8 cellular contexts compared by ENCODE assay signal in genomic region chrX:1390621-1391369, GRCh38. TPM values are rescaled to one million over a fixed set of nuclear protein-coding genes. Genes with fewer than 3 reads are reported as not detected.
DNase-seq lines count a peak whose midpoint lies in the region; ATAC-seq, FAIRE-seq and TF ChIP-seq lines count a peak whose summit lies in the region.

No MANE protein-coding gene starts in this region.

- TF ChIP-seq POLR2A in H54 (IDR thresholded peaks at IDR 0.05; ENCODE audit: low read depth, low read length), result no peak

- intact Hi-C loops in colonic mucosa (cut with DNase I), result loop anchor here (10.0 kb wide), 1 partner anchor 204 kb away; the partner anchor contains the start of gene AKAP17A

- H3K4me3 ChIP-seq in LNCaP clone FGC (ENCODE audit: low read depth, low read length), result peak overlapping the region; percentile 77
- peak overlapping the region; percentile 93 for H3K4me3 ChIP-seq in colonic mucosa
- H3K4me3 ChIP-seq in mucosa of stomach (ENCODE audit: low read length), result peak overlapping the region; percentile 53

- ATAC-seq in GM21447 (IDR thresholded peaks at IDR 0.05; ENCODE audit: unreplicated experiment), result no peak

- TF ChIP-seq CTCF in 22Rv1 (IDR thresholded peaks at IDR 0.05) (no peak), LNCaP clone FGC (IDR thresholded peaks at IDR 0.05; ENCODE audit: control insufficient read depth, extremely low read depth, insufficient read depth) (no peak), colonic mucosa (IDR thresholded peaks at IDR 0.05) (no peak)

- H3K9me3 ChIP-seq in colonic mucosa, result no peaks in the 10 kb centered on the region
- H3K9me3 ChIP-seq in mucosa of stomach (ENCODE audit: control insufficient read depth, low read length), result no peaks in the 10 kb centered on the region

- H3K27ac ChIP-seq in 22Rv1 (peak overlapping the region; percentile 99), colonic mucosa (peak overlapping the region; percentile 96)

- H3K36me3 ChIP-seq in colonic mucosa, result peaks cover 25% of the 10 kb centered on the region
- peaks cover 5% of the 10 kb centered on the region for H3K36me3 ChIP-seq in mucosa of stomach (ENCODE audit: control insufficient read depth, insufficient read depth, low read length)

- FAIRE-seq in H54 (lab: Jason Lieb, UNC), result no peak

- H3K27me3 ChIP-seq in colonic mucosa (no peaks in the 10 kb centered on the region), mucosa of stomach (ENCODE audit: control insufficient read depth, insufficient read depth, low read length) (no peaks in the 10 kb centered on the region)

- peaks cover 5% of the 10 kb centered on the region for H3K4me1 ChIP-seq in colonic mucosa
- H3K4me1 ChIP-seq in mucosa of stomach (ENCODE audit: control insufficient read depth, insufficient read depth, low read length), result peaks cover 19% of the 10 kb centered on the region

- H3K9ac ChIP-seq in colonic mucosa (ENCODE audit: low read depth in 2 of 2, low read length in 2 of 2) (peak overlapping the region; percentile 70 to 99), mucosa of stomach (ENCODE audit: low read length) (peak overlapping the region; percentile 66)

- DNase-seq in LNCaP clone FGC (ENCODE audit: low read depth), result no peak
- no peak for DNase-seq in colonic mucosa
- DNase-seq in NCI-H748 (lab: John Stamatoyannopoulos, UW; ENCODE audit: unreplicated experiment), result no peak
- DNase-seq in NCI-H82 (lab: John Stamatoyannopoulos, UW), result no peak
- DNase-seq in H54 (ENCODE audit: insufficient read length, low spot score), result no peak

RNA-seq across cellular contexts. Expression of gene SLC25A6, which starts 1.1 kb away (rescaled TPM):
- 100 to 1,000 TPM; 419 to 474 TPM for total RNA-seq in colonic mucosa

RNA-seq across cellular contexts. Expression of gene IL3RA, which starts 54.2 kb away (rescaled TPM):
- 1 to 10 TPM; 2.1 to 6.7 TPM for total RNA-seq in colonic mucosa
